Comparison of ENCODE assay signal across 3 cellular contexts in genomic region chr7:76498583-76499200, GRCh38. TPM values are rescaled to one million over a fixed set of nuclear protein-coding genes. Genes with fewer than 3 reads are reported as not detected.
"Had no signal": no experiment of that assay in that cellular context is flagged by ENCODE, and none has a peak within 500 bp of the region (broad histone marks: within the 10 kb centered on the region; RNA-seq: fewer than 3 reads in every experiment).

No MANE protein-coding gene starts in this region.

RNA-seq across cellular contexts. Expression of gene UPK3B, which starts 11.7 kb away (rescaled TPM):
- total RNA-seq: activated naive CD8-positive, alpha-beta T cell treated with anti-CD3 and anti-CD28 coated beads for 36 hours had no signal

RNA-seq across cellular contexts. Expression of gene SPDYE16, which starts 44.4 kb away (rescaled TPM):
- total RNA-seq: astrocyte, WTC11 had no signal
